ENCODE assay signal across 1 cellular context in the genomic region with DNA sequence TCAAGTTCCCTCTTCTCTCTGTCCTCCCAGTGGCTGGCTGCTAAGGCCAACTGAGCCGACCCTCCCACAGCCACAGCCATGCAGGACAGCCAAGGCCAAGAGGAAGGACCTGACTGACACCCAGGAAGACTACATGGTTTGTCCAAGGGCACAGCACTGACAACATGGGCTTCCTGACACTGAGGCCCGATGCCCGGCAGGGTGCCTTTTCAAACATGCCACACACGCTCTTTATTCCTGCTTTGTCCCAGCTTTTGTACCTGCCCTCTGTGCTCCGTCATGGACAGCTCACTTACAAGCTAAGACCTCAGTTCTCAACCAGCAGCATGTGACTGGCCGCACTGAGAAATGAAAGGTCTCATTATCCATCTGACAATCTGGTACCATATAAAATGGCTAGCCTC.
TF ChIP-seq lines count a peak whose summit lies in the region.

No MANE protein-coding gene starts in this region.

TF ChIP-seq in SK-N-SH, 30 proteins besides CTCF, POLR2A, EP300 and RAD21 (continued from another document):
- TF ChIP-seq REST (IDR thresholded peaks at IDR 0.05; ENCODE audit: low read depth, low read length) (no peak), JUND (IDR thresholded peaks at IDR 0.05) (no peak), SMC3 (IDR thresholded peaks at IDR 0.05; ENCODE audit: low read depth, low read length) (no peak), YY1 (IDR thresholded peaks at IDR 0.05; ENCODE audit: low read depth) (no peak), GATA2 (CRISPR knock-in tag; IDR thresholded peaks at IDR 0.05) (no peak), MEF2A (IDR thresholded peaks at IDR 0.05; ENCODE audit: borderline replicate concordance, low read depth) (no peak)
